Comparison of ENCODE assay signal across 13 cellular contexts in the genomic region with DNA sequence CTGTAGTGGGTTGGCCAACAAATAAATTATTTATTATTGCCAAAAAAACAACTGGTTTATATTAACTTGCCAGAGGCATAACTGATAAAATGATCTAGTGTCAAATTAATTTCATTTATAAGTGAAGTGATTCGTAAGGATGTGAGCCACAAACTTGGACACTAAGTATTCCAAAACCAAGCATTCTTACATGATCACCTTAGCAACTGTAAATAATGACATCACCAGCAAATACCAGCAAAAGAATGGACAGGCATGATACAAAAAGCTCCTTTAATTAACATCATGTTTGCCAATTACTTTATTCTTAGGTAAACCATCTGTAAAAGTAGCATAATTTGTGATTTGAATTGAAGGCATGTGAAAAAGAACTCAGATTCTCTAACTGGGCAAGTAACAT. TPM values are rescaled to one million over a fixed set of nuclear protein-coding genes. Genes with fewer than 3 reads are reported as not detected.
"Had no signal": no experiment of that assay in that cellular context is flagged by ENCODE, and none has a peak within 500 bp of the region (broad histone marks: within the 10 kb centered on the region; RNA-seq: fewer than 3 reads in every experiment).

No MANE protein-coding gene starts in this region.

- H3K9ac ChIP-seq: parathyroid adenoma had no signal

- ATAC-seq: activated naive CD8-positive, alpha-beta T cell treated with anti-CD3 and anti-CD28 coated beads, Interleukin-2, amount 50 U/mL, for 24 hours; stimulated activated memory B cell treated with anti-CD40 and anti-IgM and Interleukin-4, amounts not matched to agents 10 μg/mL and 1 μg/mL and 100 μg/mL, for 72 hours had no signal

- DNase-seq: activated B cell treated with CpG ODN at 0.5 μM for 24 hours, esophagus squamous epithelium, islet precursor cell, lower lobe of right lung, sigmoid colon had no signal

- H3K4me1 ChIP-seq: breast epithelium, lower lobe of right lung, parathyroid adenoma, sigmoid colon, upper lobe of left lung had no signal

- H2AFZ ChIP-seq: parathyroid adenoma had no signal

- H3K4me3 ChIP-seq: breast epithelium, esophagus squamous epithelium, lower lobe of right lung, sigmoid colon, thoracic aorta, upper lobe of left lung had no signal

- H3K36me3 ChIP-seq: breast epithelium, esophagus squamous epithelium, lower lobe of right lung, sigmoid colon, thoracic aorta, upper lobe of left lung had no signal

- H3K79me2 ChIP-seq: parathyroid adenoma had no signal

- H3K27ac ChIP-seq: breast epithelium, esophagus squamous epithelium, lower lobe of right lung, parathyroid adenoma, sigmoid colon, thoracic aorta, upper lobe of left lung had no signal

- H3K27me3 ChIP-seq: breast epithelium, sigmoid colon, upper lobe of left lung had no signal

RNA-seq across cellular contexts. Expression of a gene that starts 17.2 kb away (rescaled TPM):
- total RNA-seq: activated B cell treated with CpG ODN at 0.5 μM for 24 hours; activated CD4-positive, alpha-beta memory T cell treated with anti-CD3 and anti-CD28 coated beads, Interleukin-2, amount 10 ng/mL, durations not matched to agents 7 days and 5 days; activated T-helper 2 cell treated with anti-CD3 and anti-CD28 coated beads, Interferon-gamma antibody, Interleukin-2, Interleukin-4, amounts not matched to agents 10 μg/mL and 5 μg/mL and 100 μg/mL, durations not matched to agents 14 hours and 24 hours and 36 hours had no signal
